In the genomic region with DNA sequence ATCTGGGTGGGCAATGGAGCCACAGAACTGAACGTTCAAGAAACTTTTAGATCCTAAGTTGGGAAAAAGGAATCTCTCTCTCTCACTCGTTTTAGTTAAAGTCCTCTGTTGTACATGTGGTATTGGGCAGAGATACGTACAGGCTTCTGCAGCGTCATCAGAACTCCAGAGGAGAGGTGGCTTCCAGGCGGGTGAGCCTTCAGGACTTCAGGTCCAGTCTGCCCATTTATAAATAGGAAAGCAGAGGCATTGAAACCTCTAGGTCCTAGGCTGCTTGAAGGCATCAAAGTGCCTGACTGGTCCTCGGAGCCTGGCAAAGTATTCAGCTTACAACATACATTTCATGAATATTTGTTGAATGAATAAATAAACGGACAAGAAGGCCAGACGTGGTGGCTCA, we compare ENCODE assay signal across 15 cellular contexts. TPM values are rescaled to one million over a fixed set of nuclear protein-coding genes. Genes with fewer than 3 reads are reported as not detected.
"Had no signal": no experiment of that assay in that cellular context is flagged by ENCODE, and none has a peak within 500 bp of the region (broad histone marks: within the 10 kb centered on the region; RNA-seq: fewer than 3 reads in every experiment).

No MANE protein-coding gene starts in this region.

- ATAC-seq: activated CD8-positive, alpha-beta T cell treated with anti-CD3 and anti-CD28 coated beads for 36 hours; pancreas; sciatic nerve had no signal

- H3K9me3 Mint-ChIP-seq: activated CD8-positive, alpha-beta T cell treated with anti-CD3 and anti-CD28 coated beads for 36 hours; stimulated activated effector memory CD8-positive, alpha-beta T cell treated with anti-CD3 and anti-CD28 coated beads, Interleukin-12 subunit alpha, Interleukin-12 subunit beta, amount 100 ng/mL, for 72 hours had no signal

- H3K4me3 Mint-ChIP-seq: activated CD8-positive, alpha-beta T cell treated with anti-CD3 and anti-CD28 coated beads for 36 hours; activated naive CD8-positive, alpha-beta T cell; stimulated activated effector memory CD8-positive, alpha-beta T cell treated with anti-CD3 and anti-CD28 coated beads, Interleukin-12 subunit alpha, Interleukin-12 subunit beta, amount 100 ng/mL, for 72 hours had no signal

- H3K27ac ChIP-seq: pancreas, tibial artery had no signal

- H3K27me3 Mint-ChIP-seq: activated CD8-positive, alpha-beta T cell treated with anti-CD3 and anti-CD28 coated beads for 36 hours; activated naive CD8-positive, alpha-beta T cell had no signal

- H3K27ac Mint-ChIP-seq: activated CD8-positive, alpha-beta T cell treated with anti-CD3 and anti-CD28 coated beads for 36 hours; activated naive CD8-positive, alpha-beta T cell; stimulated activated effector memory CD8-positive, alpha-beta T cell treated with anti-CD3 and anti-CD28 coated beads, Interleukin-12 subunit alpha, Interleukin-12 subunit beta, amount 100 ng/mL, for 72 hours had no signal

- DNase-seq: activated CD4-positive, alpha-beta T cell treated with anti-CD3 and anti-CD28 coated beads for 4 hours; activated CD8-positive, alpha-beta memory T cell treated with anti-CD3 and anti-CD28 coated beads, Interleukin-2, amount 50 U/mL, for 48 hours; activated CD8-positive, alpha-beta T cell treated with anti-CD3 and anti-CD28 coated beads for 36 hours; activated gamma-delta T cell treated with Interleukin-2 at 50 U/mL for 16 hours; amniotic stem cell; left colon; pancreas; stimulated activated CD4-positive, alpha-beta T cell treated with anti-CD3 and anti-CD28 coated beads, Interleukin-1b, Interleukin-23, amount 100 ng/mL, for 48 hours; T-helper 2 cell; tibial artery had no signal

- H3K36me3 ChIP-seq: pancreas, tibial artery had no signal

- H3K36me3 Mint-ChIP-seq: activated naive CD8-positive, alpha-beta T cell; stimulated activated effector memory CD8-positive, alpha-beta T cell treated with anti-CD3 and anti-CD28 coated beads, Interleukin-12 subunit alpha, Interleukin-12 subunit beta, amount 100 ng/mL, for 72 hours had no signal

- H3K27me3 ChIP-seq: pancreas had no signal

- H3K4me1 ChIP-seq: pancreas, tibial artery had no signal

- H3K4me3 ChIP-seq: lung, pancreas, tibial artery had no signal

- H3K9me3 ChIP-seq: pancreas, tibial artery had no signal

RNA-seq across cellular contexts. Expression of gene TNFRSF13B, which starts 8.1 kb away (rescaled TPM):
- total RNA-seq: activated CD8-positive, alpha-beta T cell treated with anti-CD3 and anti-CD28 coated beads for 36 hours; cardiac septum; sciatic nerve had no signal
- polyA plus RNA-seq: pancreas had no signal
